ENCODE assay signal across 8 cellular contexts in genomic region chr1:236394016-236394481, GRCh38. TPM values are rescaled to one million over a fixed set of nuclear protein-coding genes. Genes with fewer than 3 reads are reported as not detected.
DNase-seq lines count a peak whose midpoint lies in the region; ATAC-seq and TF ChIP-seq lines count a peak whose summit lies in the region.

Gene EDARADD, plus strand, starts transcription at chr1:236394286. Its CDS starts 159 bp downstream, at chr1:236394445.

- no peak for ATAC-seq in GM18505 (IDR thresholded peaks at IDR 0.05; ENCODE audit: unreplicated experiment)

- POLR2A ChIA-PET in CD4-positive, alpha-beta memory T cell (lab: Charles Lee; ENCODE audit: partially characterized antibody), result interaction anchor here (0.5 to 4.1 kb wide), 8 partner anchors 17 to 897 kb away, joined by 3 to 46 read pairs (median 4); partner anchors contain the start of gene ERO1B

- H3K4me1 Mint-ChIP-seq in CD4-positive, alpha-beta memory T cell, result peaks cover 17 to 43% (median 28%) of the 10 kb centered on the region in 4 donors
- peaks cover 17% of the 10 kb centered on the region for H3K4me1 Mint-ChIP-seq in neural crest cell

- CTCF ChIA-PET in CD4-positive, alpha-beta memory T cell (lab: Charles Lee; ENCODE audit: partially characterized antibody), result interaction anchor here (1.0 to 2.2 kb wide), 4 partner anchors 12 to 123 kb away, joined by 3 to 15 read pairs (median 6); no protein-coding TSS in a partner anchor

- peaks cover 20% of the 10 kb centered on the region for H3K4me1 ChIP-seq in CD4-positive, alpha-beta memory T cell (ENCODE audit: insufficient read depth, low read length)
- no peaks in the 10 kb centered on the region for H3K4me1 ChIP-seq in MM.1S (ENCODE audit: low read length)

- TF ChIP-seq CTCF in MM.1S (IDR thresholded peaks at IDR 0.05; ENCODE audit: low read length) (no peak), neural crest cell (conservative IDR thresholded peaks at IDR 0.05) (no peak)

- H2AFZ ChIP-seq in MM.1S (ENCODE audit: low read length), result peak within 1 kb of the TSS; percentile 65

- no peaks in the 10 kb centered on the region for H3K36me3 ChIP-seq in CD4-positive, alpha-beta memory T cell (ENCODE audit: insufficient read depth, low read length)
- H3K36me3 ChIP-seq in MM.1S (replicated peaks; ENCODE audit: insufficient read depth, low read length), result no peaks in the 10 kb centered on the region

- intact Hi-C loops in CD4-positive, alpha-beta memory T cell (cut with micrococcal nuclease), result loop anchor here (1.0 kb wide), 1 partner anchor 112 kb away; no protein-coding TSS in a partner anchor

- no peaks in the 10 kb centered on the region for H3K9me3 ChIP-seq in CD4-positive, alpha-beta memory T cell (ENCODE audit: control insufficient read depth in 1 of 2, low read length in 2 of 2)
- no peaks in the 10 kb centered on the region for H3K9me3 ChIP-seq in MM.1S (replicated peaks; ENCODE audit: insufficient read depth, low read length)

- DNase-seq in CD4-positive, alpha-beta memory T cell, result peak in 1 of 5 donors; percentile 9
- DNase-seq in MM.1S (no peak), dedifferentiated amniotic fluid mesenchymal stem cell (ENCODE audit: extremely low spot score) (peak; percentile 41), neural crest cell (ENCODE audit: low read depth, low spot score) (no peak), NCI-H2196 treated with DMSO at 0.1 percent for 48 hours (lab: John Stamatoyannopoulos, UW; ENCODE audit: unreplicated experiment) (no peak), DMS 273 (lab: John Stamatoyannopoulos, UW; ENCODE audit: unreplicated experiment) (no peak)
- DNase-seq in stimulated activated naive CD4-positive, alpha-beta T cell treated with Interleukin-2 at 50 U/mL for 16 hours (lab: John Stamatoyannopoulos, UW), result no peak

- H3K27ac ChIP-seq in CD4-positive, alpha-beta memory T cell (ENCODE audit: low read depth, low read length), result peak within 1 kb of the TSS; percentile 67
- H3K27ac ChIP-seq in MM.1S (ENCODE audit: low read length), result no peak within 1 kb of the TSS

- H3K4me2 ChIP-seq in MM.1S (ENCODE audit: low read depth, low read length), result peak within 1 kb of the TSS; percentile 82

- no peaks in the 10 kb centered on the region for H3K79me2 ChIP-seq in MM.1S (ENCODE audit: low read length)

- H4K20me1 ChIP-seq in MM.1S (ENCODE audit: insufficient read depth, low read length), result no peaks in the 10 kb centered on the region

- H3K36me3 Mint-ChIP-seq in CD4-positive, alpha-beta memory T cell, result peaks cover 0 to 7% of the 10 kb centered on the region in 2 donors
- H3K36me3 Mint-ChIP-seq in neural crest cell (ENCODE audit: low read depth), result no peaks in the 10 kb centered on the region

- no peaks in the 10 kb centered on the region for H3K9me2 ChIP-seq in MM.1S (replicated peaks; ENCODE audit: insufficient read depth, low read length)

- H3K27me3 ChIP-seq in CD4-positive, alpha-beta memory T cell (ENCODE audit: insufficient read depth, low read length), result no peaks in the 10 kb centered on the region
- peaks cover 12% of the 10 kb centered on the region; the same call in 1 of the 2 replicates for H3K27me3 ChIP-seq in MM.1S (replicated peaks; ENCODE audit: insufficient read depth, low read length)

- peak within 1 kb of the TSS; percentile 57 to 71 for H3K4me3 ChIP-seq in CD4-positive, alpha-beta memory T cell (ENCODE audit: low read length in 2 of 2)
- peak within 1 kb of the TSS; percentile 51 for H3K4me3 ChIP-seq in MM.1S (ENCODE audit: low read length)

- no peak for TF ChIP-seq POLR2A in GM18505 (IDR thresholded peaks at IDR 0.05; ENCODE audit: borderline replicate concordance, extremely low read depth, insufficient read depth, insufficient read length)

- H3K4me3 Mint-ChIP-seq in CD4-positive, alpha-beta memory T cell, result peak within 1 kb of the TSS; percentile 89 to 96 (median 93)
- H3K4me3 Mint-ChIP-seq in neural crest cell, result peak within 1 kb of the TSS; percentile 88

- H3F3A ChIP-seq in MM.1S (ENCODE audit: insufficient read depth, low read length), result no peaks in the 10 kb centered on the region

- H3K27ac Mint-ChIP-seq in CD4-positive, alpha-beta memory T cell, result peak within 1 kb of the TSS; percentile 68 to 95 (median 91)
- no peak within 1 kb of the TSS for H3K27ac Mint-ChIP-seq in neural crest cell (ENCODE audit: unreplicated experiment)

- peaks cover 0 to 1% (median 0%) of the 10 kb centered on the region in 8 donors for H3K9me3 Mint-ChIP-seq in CD4-positive, alpha-beta memory T cell
- H3K9me3 Mint-ChIP-seq in neural crest cell, result no peaks in the 10 kb centered on the region

- H3K9ac ChIP-seq in MM.1S (ENCODE audit: low read length), result no peak within 1 kb of the TSS

- H3K27me3 Mint-ChIP-seq in CD4-positive, alpha-beta memory T cell, result peaks cover 4 to 16% of the 10 kb centered on the region in 2 donors
- H3K27me3 Mint-ChIP-seq in neural crest cell (ENCODE audit: low read depth), result peaks cover 51% of the 10 kb centered on the region

RNA-seq across cellular contexts. Expression of gene EDARADD, which starts in this region (rescaled TPM):
- total RNA-seq in CD4-positive, alpha-beta memory T cell, result 1 to 10 TPM; 7.9 to 8.5 TPM
- 1 to 10 TPM; 4.7 to 8.0 TPM for polyA plus RNA-seq in CD4-positive, alpha-beta memory T cell
- 3.0 TPM in 2 replicates for total RNA-seq in neural crest cell
